Comparison of ENCODE assay signal across 1 cellular context in the genomic region with DNA sequence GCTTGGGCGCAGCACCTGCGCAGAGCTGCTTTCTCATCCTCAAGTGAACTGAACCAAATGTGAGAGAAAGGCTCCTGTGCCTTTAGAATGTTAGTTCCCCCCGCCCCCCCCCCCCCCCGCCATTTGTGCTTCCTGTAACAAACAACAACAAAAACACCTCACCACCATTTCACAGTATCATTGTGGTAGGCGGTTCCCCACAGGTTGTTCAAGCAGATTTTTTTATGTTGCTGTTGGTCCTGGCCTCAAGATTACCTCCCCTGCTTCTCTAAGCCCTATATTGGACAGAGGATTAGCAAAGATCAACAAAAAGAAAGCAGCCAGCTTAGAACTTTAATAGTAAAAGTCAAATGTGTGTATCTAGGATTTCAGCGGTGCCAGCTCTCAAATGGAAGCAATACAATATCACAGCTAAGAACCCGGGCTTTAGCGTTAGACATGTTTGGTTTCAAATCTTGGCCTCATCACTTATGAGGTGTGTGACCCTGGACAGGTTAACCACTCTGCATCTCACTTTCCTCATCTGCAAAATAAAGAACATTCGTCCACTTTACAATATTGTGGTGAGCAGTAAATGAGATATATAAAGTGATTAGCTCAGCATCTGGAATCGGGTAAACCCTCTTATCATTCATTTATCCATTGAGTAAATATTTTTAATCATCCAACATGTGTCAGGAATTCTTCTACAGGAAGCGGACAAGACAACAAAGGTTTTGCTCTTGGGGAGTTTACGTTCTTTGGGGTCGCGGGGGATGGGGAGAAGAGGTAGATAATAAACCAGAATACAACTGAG.
TF ChIP-seq lines count a peak whose summit lies in the region.

No MANE protein-coding gene starts in this region.

TF ChIP-seq in SK-N-SH, 30 proteins besides CTCF, POLR2A, EP300 and RAD21 (continued from another document):
- TF ChIP-seq, protein P1, sequence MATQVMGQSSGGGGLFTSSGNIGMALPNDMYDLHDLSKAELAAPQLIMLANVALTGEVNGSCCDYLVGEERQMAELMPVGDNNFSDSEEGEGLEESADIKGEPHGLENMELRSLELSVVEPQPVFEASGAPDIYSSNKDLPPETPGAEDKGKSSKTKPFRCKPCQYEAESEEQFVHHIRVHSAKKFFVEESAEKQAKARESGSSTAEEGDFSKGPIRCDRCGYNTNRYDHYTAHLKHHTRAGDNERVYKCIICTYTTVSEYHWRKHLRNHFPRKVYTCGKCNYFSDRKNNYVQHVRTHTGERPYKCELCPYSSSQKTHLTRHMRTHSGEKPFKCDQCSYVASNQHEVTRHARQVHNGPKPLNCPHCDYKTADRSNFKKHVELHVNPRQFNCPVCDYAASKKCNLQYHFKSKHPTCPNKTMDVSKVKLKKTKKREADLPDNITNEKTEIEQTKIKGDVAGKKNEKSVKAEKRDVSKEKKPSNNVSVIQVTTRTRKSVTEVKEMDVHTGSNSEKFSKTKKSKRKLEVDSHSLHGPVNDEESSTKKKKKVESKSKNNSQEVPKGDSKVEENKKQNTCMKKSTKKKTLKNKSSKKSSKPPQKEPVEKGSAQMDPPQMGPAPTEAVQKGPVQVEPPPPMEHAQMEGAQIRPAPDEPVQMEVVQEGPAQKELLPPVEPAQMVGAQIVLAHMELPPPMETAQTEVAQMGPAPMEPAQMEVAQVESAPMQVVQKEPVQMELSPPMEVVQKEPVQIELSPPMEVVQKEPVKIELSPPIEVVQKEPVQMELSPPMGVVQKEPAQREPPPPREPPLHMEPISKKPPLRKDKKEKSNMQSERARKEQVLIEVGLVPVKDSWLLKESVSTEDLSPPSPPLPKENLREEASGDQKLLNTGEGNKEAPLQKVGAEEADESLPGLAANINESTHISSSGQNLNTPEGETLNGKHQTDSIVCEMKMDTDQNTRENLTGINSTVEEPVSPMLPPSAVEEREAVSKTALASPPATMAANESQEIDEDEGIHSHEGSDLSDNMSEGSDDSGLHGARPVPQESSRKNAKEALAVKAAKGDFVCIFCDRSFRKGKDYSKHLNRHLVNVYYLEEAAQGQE (IDR thresholded peaks at IDR 0.05; ENCODE audit: low read depth, low read length) = no peak
- no peak for TF ChIP-seq MEF2A (IDR thresholded peaks at IDR 0.05; ENCODE audit: borderline replicate concordance, low read depth)
- no peak for TF ChIP-seq FOXJ3 (CRISPR knock-in tag; IDR thresholded peaks at IDR 0.05)
- TF ChIP-seq NRF1 (IDR thresholded peaks at IDR 0.05; ENCODE audit: low read depth, low read length) = no peak
- TF ChIP-seq JUND (IDR thresholded peaks at IDR 0.05) = no peak
- no peak for TF ChIP-seq TEAD4 (IDR thresholded peaks at IDR 0.05; ENCODE audit: borderline replicate concordance, insufficient read depth)
- no peak for TF ChIP-seq FOXM1 (IDR thresholded peaks at IDR 0.05; ENCODE audit: low read depth)
- TF ChIP-seq GABPA (IDR thresholded peaks at IDR 0.05; ENCODE audit: low read depth) = no peak
- peak; percentile 25; the same call in 1 of the 2 replicates for TF ChIP-seq GATA2 (CRISPR knock-in tag; IDR thresholded peaks at IDR 0.05)
- peak; percentile 23; the same call in 1 of the 2 replicates for TF ChIP-seq RCOR1 (IDR thresholded peaks at IDR 0.05; ENCODE audit: low read length)
- TF ChIP-seq YY1 (IDR thresholded peaks at IDR 0.05; ENCODE audit: low read depth) = no peak
